ENCODE assay signal across 1 cellular context in the genomic region with DNA sequence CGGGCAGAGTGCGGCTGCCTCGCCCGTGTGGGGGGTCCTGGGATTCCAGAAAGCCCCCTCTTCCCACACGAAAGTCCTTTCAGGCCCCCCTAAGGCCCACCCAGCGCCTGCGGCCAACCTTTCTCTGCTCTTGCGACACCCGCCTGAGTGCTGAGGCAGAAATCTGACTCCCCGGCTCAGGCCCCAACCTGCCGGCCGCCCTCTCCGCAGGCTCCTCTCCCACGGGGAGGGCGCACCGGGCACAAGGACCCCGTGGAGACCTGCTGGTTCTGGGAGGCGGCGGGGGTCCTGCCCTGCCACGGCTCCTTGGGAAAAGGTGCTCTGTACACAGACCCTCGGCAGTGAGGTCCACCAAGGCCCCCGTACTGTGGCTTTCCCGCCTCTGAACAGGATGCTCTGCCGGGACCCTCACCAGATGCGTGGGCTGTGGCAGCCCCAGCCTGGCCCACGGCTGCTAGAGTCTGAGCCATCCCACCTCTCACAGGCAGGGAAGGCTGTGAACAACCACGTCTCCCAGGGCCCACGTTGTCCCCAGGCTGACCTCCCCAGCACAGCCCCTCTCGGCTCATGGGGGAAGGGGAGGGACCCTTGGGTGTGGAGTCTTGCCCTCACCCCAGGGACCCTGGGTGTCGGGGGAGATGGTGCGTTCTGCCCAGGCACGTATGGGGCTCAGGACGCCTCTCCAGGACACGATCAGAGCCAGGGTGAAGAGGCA.
TF ChIP-seq lines count a peak whose summit lies in the region.

No MANE protein-coding gene starts in this region.

TF ChIP-seq in HEK293, 187 proteins besides CTCF, POLR2A, EP300 and RAD21 (continued from another document):
- peak; percentile 94 for TF ChIP-seq ZFHX2 (tag by site-specific recombination; conservative IDR thresholded peaks at IDR 0.05)
- TF ChIP-seq ZIC2 (tag by site-specific recombination; IDR thresholded peaks at IDR 0.05) = peak; percentile 93
